19 cellular contexts compared by ENCODE assay signal in the genomic region with DNA sequence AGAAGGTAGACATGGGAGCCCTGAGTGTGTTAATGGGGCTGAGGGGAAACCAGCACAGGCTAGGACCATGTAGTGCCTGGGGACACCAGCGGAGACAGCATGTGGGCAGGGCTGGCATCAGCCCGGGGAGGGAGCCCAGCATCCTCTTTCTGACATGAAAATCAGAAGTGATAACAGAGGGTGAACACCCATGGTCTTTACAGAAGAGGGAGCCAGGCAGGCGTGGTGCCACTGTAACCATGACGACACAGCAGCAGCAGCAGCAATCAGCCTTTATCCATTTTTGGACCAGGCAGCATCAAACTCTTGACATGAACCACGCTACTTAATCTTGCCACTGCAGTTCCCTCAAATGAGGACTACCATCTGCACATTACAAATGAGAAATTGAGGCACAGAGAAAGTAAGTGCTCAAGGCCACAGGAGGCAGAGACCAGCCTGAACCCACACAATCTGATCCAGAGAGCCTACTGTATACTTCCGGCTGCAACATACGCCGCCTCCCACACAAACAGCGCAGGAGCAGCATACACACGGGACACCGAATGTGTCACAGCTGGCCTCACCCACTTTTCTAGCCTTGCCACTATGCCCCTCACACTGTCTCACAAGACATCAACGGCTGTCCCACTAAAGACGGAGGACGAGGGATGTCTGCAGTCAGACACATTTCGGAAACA. TPM values are rescaled to one million over a fixed set of nuclear protein-coding genes. Genes with fewer than 3 reads are reported as not detected.
DNase-seq lines count a peak whose midpoint lies in the region; ATAC-seq lines count a peak whose summit lies in the region.
"Had no signal": no experiment of that assay in that cellular context is flagged by ENCODE, and none has a peak within 500 bp of the region (broad histone marks: within the 10 kb centered on the region; RNA-seq: fewer than 3 reads in every experiment).

No MANE protein-coding gene starts in this region.

- no peaks in the 10 kb centered on the region for H3K27me3 Mint-ChIP-seq in activated CD8-positive, alpha-beta memory T cell treated with anti-CD3 and anti-CD28 coated beads, Interleukin-2, amount 10 ng/mL, durations not matched to agents 7 days and 5 days
- H3K27me3 Mint-ChIP-seq in T-helper 17 cell = no peaks in the 10 kb centered on the region
- H3K27me3 Mint-ChIP-seq: activated CD4-positive, alpha-beta memory T cell treated with anti-CD3 and anti-CD28 coated beads for 36 hours; dendritic cell treated with granulocyte-macrophage colony-stimulating factor and Interleukin-4, amounts not matched to agents 40 ng/mL and 50 ng/mL, for 4 days had no signal

- intact Hi-C loops in head of caudate nucleus (cut with DNase I) = no loop called here

- H3K4me3 Mint-ChIP-seq in activated CD8-positive, alpha-beta memory T cell treated with anti-CD3 and anti-CD28 coated beads, Interleukin-2, amount 10 ng/mL, durations not matched to agents 7 days and 5 days = no peak overlapping the region
- H3K4me3 Mint-ChIP-seq in T-helper 17 cell = peak overlapping the region; percentile 66
- H3K4me3 Mint-ChIP-seq: activated CD4-positive, alpha-beta memory T cell treated with anti-CD3 and anti-CD28 coated beads for 36 hours; dendritic cell treated with granulocyte-macrophage colony-stimulating factor and Interleukin-4, amounts not matched to agents 40 ng/mL and 50 ng/mL, for 4 days had no signal

- no peaks in the 10 kb centered on the region for H3K36me3 Mint-ChIP-seq in activated CD8-positive, alpha-beta memory T cell treated with anti-CD3 and anti-CD28 coated beads, Interleukin-2, amount 10 ng/mL, durations not matched to agents 7 days and 5 days
- H3K36me3 Mint-ChIP-seq in T-helper 17 cell (ENCODE audit: low read depth) = peaks cover 4% of the 10 kb centered on the region

- CTCF ChIA-PET in activated CD8-positive, alpha-beta memory T cell treated with anti-CD3 and anti-CD28 coated beads, Interleukin-2, amount 10 ng/mL, durations not matched to agents 7 days and 5 days (lab: Charles Lee) = no interaction called here

- peak; percentile 53 for DNase-seq in activated CD8-positive, alpha-beta memory T cell treated with anti-CD3 and anti-CD28 coated beads for 24 hours
- no peak for DNase-seq in activated CD8-positive, alpha-beta memory T cell treated with anti-CD3 and anti-CD28 coated beads, Interleukin-2, amount 10 ng/mL, durations not matched to agents 7 days and 5 days
- DNase-seq in T-helper 17 cell = peak in 1 of 3 donors; percentile 36
- DNase-seq in head of caudate nucleus = peak in 40 of 42 donors; percentile 52 to 89 (median 70)
- DNase-seq in stimulated activated CD4-positive, alpha-beta T cell treated with anti-CD3 and anti-CD28 coated beads, Interleukin-4, amount 100 ng/mL, for 1 hour = no peak
- DNase-seq in stimulated activated CD8-positive, alpha-beta memory T cell treated with anti-CD3 and anti-CD28 coated beads, Interleukin-4, amount 100 ng/mL, for 48 hours = no peak
- DNase-seq: activated CD4-positive, alpha-beta memory T cell treated with anti-CD3 and anti-CD28 coated beads for 36 hours; activated gamma-delta T cell treated with Interleukin-2 at 50 U/mL for 16 hours; DND-41; esophagus squamous epithelium; NCI-H2227 treated with DMSO at 0.1 percent for 48 hours; SHP77 treated with DMSO at 0.1 percent for 48 hours; stimulated activated CD4-positive, alpha-beta T cell treated with anti-CD3 and anti-CD28 coated beads, Interleukin-2, amount 100 ng/mL, for 24 hours; T1000 had no signal

- H3K9me3 ChIP-seq in T-helper 17 cell (ENCODE audit: control insufficient read depth, low read length, poor library complexity, severe bottlenecking) = no peaks in the 10 kb centered on the region
- H3K9me3 ChIP-seq: esophagus squamous epithelium, tibial nerve had no signal

- H3K4me1 Mint-ChIP-seq in activated CD8-positive, alpha-beta memory T cell treated with anti-CD3 and anti-CD28 coated beads, Interleukin-2, amount 10 ng/mL, durations not matched to agents 7 days and 5 days = peaks cover 34% of the 10 kb centered on the region
- peaks cover 57% of the 10 kb centered on the region for H3K4me1 Mint-ChIP-seq in T-helper 17 cell

- H3K9me3 Mint-ChIP-seq in activated CD8-positive, alpha-beta memory T cell treated with anti-CD3 and anti-CD28 coated beads, Interleukin-2, amount 10 ng/mL, durations not matched to agents 7 days and 5 days (ENCODE audit: low read depth) = no peaks in the 10 kb centered on the region
- H3K9me3 Mint-ChIP-seq: activated CD4-positive, alpha-beta memory T cell treated with anti-CD3 and anti-CD28 coated beads for 36 hours; dendritic cell treated with granulocyte-macrophage colony-stimulating factor and Interleukin-4, amounts not matched to agents 40 ng/mL and 50 ng/mL, for 4 days had no signal

- no peak overlapping the region for H3K27ac Mint-ChIP-seq in activated CD8-positive, alpha-beta memory T cell treated with anti-CD3 and anti-CD28 coated beads, Interleukin-2, amount 10 ng/mL, durations not matched to agents 7 days and 5 days
- H3K27ac Mint-ChIP-seq in T-helper 17 cell = peak overlapping the region; percentile 97
- H3K27ac Mint-ChIP-seq: activated CD4-positive, alpha-beta memory T cell treated with anti-CD3 and anti-CD28 coated beads for 36 hours; dendritic cell treated with granulocyte-macrophage colony-stimulating factor and Interleukin-4, amounts not matched to agents 40 ng/mL and 50 ng/mL, for 4 days had no signal

- peak overlapping the region; percentile 39 for H3K27ac ChIP-seq in temporal lobe (ENCODE audit: low read depth, low read length)
- H3K27ac ChIP-seq: esophagus squamous epithelium, tibial nerve had no signal

- ATAC-seq in activated CD8-positive, alpha-beta memory T cell treated with anti-CD3 and anti-CD28 coated beads, Interleukin-2, amount 10 ng/mL, durations not matched to agents 7 days and 5 days = no peak
- ATAC-seq in T-helper 17 cell (peak; percentile 46), GM21825 (IDR thresholded peaks at IDR 0.05; ENCODE audit: unreplicated experiment) (no peak)
- ATAC-seq: left lobe of liver had no signal

RNA-seq across cellular contexts. Expression of gene CAMSAP1, which starts 23.8 kb away (rescaled TPM):
- total RNA-seq in activated CD8-positive, alpha-beta memory T cell treated with anti-CD3 and anti-CD28 coated beads, Interleukin-2, amount 10 ng/mL, durations not matched to agents 7 days and 5 days = 10 to 100 TPM; 20.3 to 22.7 TPM
- total RNA-seq in T-helper 17 cell (10 to 100 TPM; 32.6 to 39.3 TPM), temporal lobe (130 TPM)

Comparison
In these comparisons a context has a peak if more than half of its experiments do, and no peak if none do; other contexts are left out.
1. DNase-seq: peak in activated CD8-positive, alpha-beta memory T cell treated with anti-CD3 and anti-CD28 coated beads for 24 hours (single experiment) and head of caudate nucleus (40 of 42); none in activated CD8-positive, alpha-beta memory T cell treated with anti-CD3 and anti-CD28 coated beads, Interleukin-2, amount 10 ng/mL, durations not matched to agents 7 days and 5 days (single experiment), stimulated activated CD4-positive, alpha-beta T cell treated with anti-CD3 and anti-CD28 coated beads, Interleukin-4, amount 100 ng/mL, for 1 hour (single experiment) and stimulated activated CD8-positive, alpha-beta memory T cell treated with anti-CD3 and anti-CD28 coated beads, Interleukin-4, amount 100 ng/mL, for 48 hours (single experiment).